Comparison of ENCODE assay signal across 8 cellular contexts in the genomic region with DNA sequence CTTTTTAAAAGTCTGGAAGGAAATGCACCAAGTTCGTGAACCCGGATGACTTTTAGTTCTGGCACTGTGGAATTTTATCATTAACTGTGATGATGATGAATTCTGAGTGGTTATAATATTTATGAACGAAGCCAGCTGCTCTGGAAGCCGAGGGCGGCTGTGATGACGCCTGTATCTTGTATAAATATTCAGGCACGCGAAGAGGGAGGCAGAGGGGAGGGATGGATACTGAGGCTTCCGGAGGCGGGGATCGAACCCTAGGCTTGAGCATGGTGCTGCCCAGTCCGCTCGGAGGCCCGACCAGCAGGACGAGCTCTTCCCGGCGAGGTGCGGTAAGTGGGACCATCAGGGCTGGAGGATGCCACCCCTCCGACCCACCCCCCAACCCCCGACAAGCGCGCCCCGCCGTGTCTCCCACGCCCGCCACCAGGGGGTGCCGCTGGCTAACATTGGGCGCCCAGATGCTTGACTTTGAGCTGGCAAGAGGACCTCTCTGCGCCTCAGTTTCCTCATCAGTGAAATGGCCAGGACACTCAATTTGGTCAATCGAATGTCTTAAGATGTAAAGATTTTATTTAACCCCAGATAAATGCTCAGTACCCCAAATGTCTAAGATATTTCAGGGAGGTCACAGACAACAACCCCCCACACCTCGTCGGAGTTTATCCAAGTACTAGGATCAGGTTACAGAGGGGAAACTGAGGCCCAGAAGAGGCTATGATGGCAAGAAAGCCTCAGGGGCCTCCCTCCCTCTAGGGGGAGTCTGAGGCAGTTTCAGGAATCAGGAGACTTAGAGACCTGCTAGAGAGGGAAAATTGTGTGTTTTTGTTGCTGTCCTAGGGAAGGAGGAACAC. TPM values are rescaled to one million over a fixed set of nuclear protein-coding genes. Genes with fewer than 3 reads are reported as not detected.
A peak's percentile ranks its signal among the peaks of the same experiment; 100 is the strongest.
DNase-seq lines count a peak whose midpoint lies in the region; ATAC-seq and TF ChIP-seq lines count a peak whose summit lies in the region.

No MANE protein-coding gene starts in this region.

- no peak overlapping the region for H3K27ac Mint-ChIP-seq in activated CD8-positive, alpha-beta T cell treated with anti-CD3 and anti-CD28 coated beads, Interleukin-2, amount 10 ng/mL, durations not matched to agents 7 days and 5 days

- CTCF ChIA-PET in activated CD8-positive, alpha-beta T cell treated with anti-CD3 and anti-CD28 coated beads, Interleukin-2, amount 10 ng/mL, durations not matched to agents 7 days and 5 days (lab: Charles Lee), result interaction anchor here (0.6 to 9.2 kb wide), 19 partner anchors 9 to 208 kb away, joined by 3 to 135 read pairs (median 3); a partner anchor contains a TSS

- POLR2A ChIA-PET in activated CD8-positive, alpha-beta T cell treated with anti-CD3 and anti-CD28 coated beads, Interleukin-2, amount 10 ng/mL, durations not matched to agents 7 days and 5 days (lab: Charles Lee), result interaction anchor here (0.6 to 1.2 kb wide), 3 partner anchors 43 to 73 kb away, joined by 3 read pairs; a partner anchor contains a TSS

- ATAC-seq in activated CD8-positive, alpha-beta T cell treated with anti-CD3 and anti-CD28 coated beads, Interleukin-2, amount 10 ng/mL, durations not matched to agents 7 days and 5 days, result no peak
- ATAC-seq in gastroesophageal sphincter (no peak), GM21423 (IDR thresholded peaks at IDR 0.05; ENCODE audit: unreplicated experiment) (no peak), GM21367 (IDR thresholded peaks at IDR 0.05; ENCODE audit: unreplicated experiment) (no peak)

- peaks cover 26% of the 10 kb centered on the region for H3K27me3 ChIP-seq in gastroesophageal sphincter

- DNase-seq in D341Med (ENCODE audit: low spot score) (peak; percentile 83), LHCN-M2 (ENCODE audit: low read depth) (peak; percentile 86), occipital lobe (lab: John Stamatoyannopoulos, UW) (no peak)
- DNase-seq in activated CD8-positive, alpha-beta T cell treated with anti-CD3 and anti-CD28 coated beads, Interleukin-2, amount 10 ng/mL, durations not matched to agents 7 days and 5 days, result peak; percentile 60
- DNase-seq in stimulated activated CD4-positive, alpha-beta T cell treated with anti-CD3 and anti-CD28 coated beads, Interleukin-15, amount 100 ng/mL, for 24 hours, result peak; percentile 69

- H3K9me3 Mint-ChIP-seq in activated CD8-positive, alpha-beta T cell treated with anti-CD3 and anti-CD28 coated beads, Interleukin-2, amount 10 ng/mL, durations not matched to agents 7 days and 5 days (ENCODE audit: insufficient read depth), result no peaks in the 10 kb centered on the region

- peaks cover 3% of the 10 kb centered on the region for H3K27me3 Mint-ChIP-seq in activated CD8-positive, alpha-beta T cell treated with anti-CD3 and anti-CD28 coated beads, Interleukin-2, amount 10 ng/mL, durations not matched to agents 7 days and 5 days (ENCODE audit: low read depth)

- TF ChIP-seq POLR2A in gastroesophageal sphincter (IDR thresholded peaks at IDR 0.05), result no peak

- H3K4me1 Mint-ChIP-seq in activated CD8-positive, alpha-beta T cell treated with anti-CD3 and anti-CD28 coated beads, Interleukin-2, amount 10 ng/mL, durations not matched to agents 7 days and 5 days (ENCODE audit: low read depth), result peaks cover 12% of the 10 kb centered on the region

- peaks cover 0 to 34% (median 8%) of the 10 kb centered on the region in 3 donors for H3K4me1 ChIP-seq in gastroesophageal sphincter

- H3K4me3 ChIP-seq in gastroesophageal sphincter, result no peak overlapping the region

- H3K36me3 Mint-ChIP-seq in activated CD8-positive, alpha-beta T cell treated with anti-CD3 and anti-CD28 coated beads, Interleukin-2, amount 10 ng/mL, durations not matched to agents 7 days and 5 days (ENCODE audit: low read depth), result peaks cover under 1% of the 10 kb centered on the region

- TF ChIP-seq EP300 in gastroesophageal sphincter (IDR thresholded peaks at IDR 0.05), result no peak

- H3K9me3 ChIP-seq in gastroesophageal sphincter, result no peaks in the 10 kb centered on the region

- peak in 3 of 4 experiments; percentile 35 to 87 (median 45) for TF ChIP-seq CTCF in gastroesophageal sphincter (IDR thresholded peaks at IDR 0.05)

- H3K27ac ChIP-seq in gastroesophageal sphincter, result peak overlapping the region in 3 of 4 donors; percentile 8 to 59 (median 18)

- H3K4me3 Mint-ChIP-seq in activated CD8-positive, alpha-beta T cell treated with anti-CD3 and anti-CD28 coated beads, Interleukin-2, amount 10 ng/mL, durations not matched to agents 7 days and 5 days, result no peak overlapping the region

- no peaks in the 10 kb centered on the region for H3K36me3 ChIP-seq in gastroesophageal sphincter

- WGBS in gastroesophageal sphincter (ENCODE audit: low coverage in 1 of 2), 2 donors, result 11 to 21% methylated on average over 8 to 15 of the region's 32 CpGs

RNA-seq across cellular contexts. Expression of a gene that starts 4.5 kb away (rescaled TPM):
- total RNA-seq in LHCN-M2 (2014; rRNA removed), result 1.4 and 1.7 TPM in 2 replicates
- polyA plus RNA-seq in LHCN-M2 (2012), result 2.5 TPM
- 1 to 10 TPM; 5.6 to 6.2 TPM for total RNA-seq in activated CD8-positive, alpha-beta T cell treated with anti-CD3 and anti-CD28 coated beads, Interleukin-2, amount 10 ng/mL, durations not matched to agents 7 days and 5 days
- 1 to 10 TPM in 3 of 4 donors, under 1 TPM in 1; 0.92 to 3.8 (median 1.6) TPM for total RNA-seq in gastroesophageal sphincter
- 50.4 TPM for total RNA-seq in occipital lobe

RNA-seq across cellular contexts. Expression of a gene that starts 15.3 kb away (rescaled TPM):
- total RNA-seq in LHCN-M2 (2014; rRNA removed), result 33.7 and 51.1 TPM in 2 replicates
- 18.7 TPM for polyA plus RNA-seq in LHCN-M2 (2012)
- 10 to 100 TPM in 1 of 2 experiments, 1 to 10 TPM in 1; 9.2 to 10.9 TPM for total RNA-seq in activated CD8-positive, alpha-beta T cell treated with anti-CD3 and anti-CD28 coated beads, Interleukin-2, amount 10 ng/mL, durations not matched to agents 7 days and 5 days
- 10 to 100 TPM; 13.8 to 30.7 (median 22.4) TPM for total RNA-seq in gastroesophageal sphincter
- total RNA-seq in occipital lobe, result 7.8 TPM

RNA-seq across cellular contexts. Expression of a gene that starts 17.9 kb away (rescaled TPM):
- total RNA-seq in LHCN-M2 (2014; rRNA removed) (0.17 and 0.26 TPM in 2 replicates), gastroesophageal sphincter (1 to 10 TPM in 1 of 4 donors, under 1 TPM in 3; 0.35 to 2.3 (median 0.53) TPM), occipital lobe (0.47 TPM)
- 0.21 TPM for polyA plus RNA-seq in LHCN-M2 (2012)
- under 1 TPM in 1 of 2 experiments, not detected in 1; 0.08 TPM for total RNA-seq in activated CD8-positive, alpha-beta T cell treated with anti-CD3 and anti-CD28 coated beads, Interleukin-2, amount 10 ng/mL, durations not matched to agents 7 days and 5 days

RNA-seq across cellular contexts. Expression of a gene that starts 34.7 kb away (rescaled TPM):
- total RNA-seq in LHCN-M2 (2014; rRNA removed), result 3.3 and 13.0 TPM in 2 replicates
- 22.2 TPM for polyA plus RNA-seq in LHCN-M2 (2012)
- 10 to 100 TPM; 67.4 to 72.3 TPM for total RNA-seq in activated CD8-positive, alpha-beta T cell treated with anti-CD3 and anti-CD28 coated beads, Interleukin-2, amount 10 ng/mL, durations not matched to agents 7 days and 5 days
- total RNA-seq in gastroesophageal sphincter, result 10 to 100 TPM in 3 of 4 donors, 1 to 10 TPM in 1; 4.4 to 79.6 (median 40.8) TPM
- total RNA-seq in occipital lobe, result 0.62 TPM

RNA-seq across cellular contexts. Expression of a gene that starts 55.4 kb away (rescaled TPM):
- total RNA-seq in LHCN-M2 (2014; rRNA removed) (21.2 and 40.6 TPM in 2 replicates), gastroesophageal sphincter (10 to 100 TPM in 3 of 4 donors, 1 to 10 TPM in 1; 5.3 to 30.1 (median 22.7) TPM), occipital lobe (43.5 TPM)
- polyA plus RNA-seq in LHCN-M2 (2012), result 49.3 TPM
- 1 to 10 TPM; 7.8 to 9.2 TPM for total RNA-seq in activated CD8-positive, alpha-beta T cell treated with anti-CD3 and anti-CD28 coated beads, Interleukin-2, amount 10 ng/mL, durations not matched to agents 7 days and 5 days
